ENCODE assay signal across 21 cellular contexts in genomic region chr14:52063107-52063506, GRCh38. TPM values are rescaled to one million over a fixed set of nuclear protein-coding genes. Genes with fewer than 3 reads are reported as not detected.
A peak's percentile ranks its signal among the peaks of the same experiment; 100 is the strongest.
DNase-seq lines count a peak whose midpoint lies in the region; ATAC-seq and TF ChIP-seq lines count a peak whose summit lies in the region.
"Had no signal": no experiment of that assay in that cellular context is flagged by ENCODE, and none has a peak within 500 bp of the region (broad histone marks: within the 10 kb centered on the region; RNA-seq: fewer than 3 reads in every experiment).

No MANE protein-coding gene starts in this region.

- H3K79me2 ChIP-seq in parathyroid adenoma: peaks cover 2% of the 10 kb centered on the region

- DNase-seq in adipocyte (ENCODE audit: low read depth): peak; percentile 40
- peak; percentile 54 for DNase-seq in left ventricle myocardium superior
- no peak for DNase-seq in activated naive CD4-positive, alpha-beta T cell treated with anti-CD3 and anti-CD28 coated beads for 36 hours
- no peak for DNase-seq in effector CD8-positive, alpha-beta T cell (lab: John Stamatoyannopoulos, UW)
- DNase-seq: activated CD4-positive, alpha-beta memory T cell treated with anti-CD3 and anti-CD28 coated beads for 36 hours; activated naive CD4-positive, alpha-beta T cell treated with anti-CD3 and anti-CD28 coated beads, Interleukin-2, amount 10 ng/mL, durations not matched to agents 7 days and 5 days; activated T-cell treated with anti-CD3 and anti-CD28 coated beads, Interleukin-2, amount 50 U/mL, for 1 hour; CD4-positive, alpha-beta T cell; DND-41; mammary epithelial cell; natural killer cell; NCI-H187 treated with DMSO at 0.1 percent for 48 hours; NCI-H446 treated with DMSO at 0.1 percent for 48 hours; RPMI8226 had no signal

- no peak overlapping the region for H3K4me3 Mint-ChIP-seq in activated naive CD4-positive, alpha-beta T cell treated with anti-CD3 and anti-CD28 coated beads for 36 hours
- H3K4me3 Mint-ChIP-seq: activated CD4-positive, alpha-beta memory T cell treated with anti-CD3 and anti-CD28 coated beads for 36 hours; activated naive CD4-positive, alpha-beta T cell treated with anti-CD3 and anti-CD28 coated beads, Interleukin-2, amount 10 ng/mL, durations not matched to agents 7 days and 5 days; CD4-positive, alpha-beta T cell; dendritic cell treated with granulocyte-macrophage colony-stimulating factor and Interleukin-4, amounts not matched to agents 40 ng/mL and 50 ng/mL, for 4 days; natural killer cell had no signal

- peaks cover 67% of the 10 kb centered on the region for H3K4me1 ChIP-seq in BLaER1
- peaks cover 76% of the 10 kb centered on the region for H3K4me1 ChIP-seq in adipocyte (ENCODE audit: control insufficient read depth, insufficient read depth, low read length)
- peaks cover 25% of the 10 kb centered on the region for H3K4me1 ChIP-seq in parathyroid adenoma

- H3K36me3 ChIP-seq in BLaER1 (peaks cover 69% of the 10 kb centered on the region), adipocyte (ENCODE audit: control insufficient read depth, insufficient read depth, low read length, severe bottlenecking) (peaks cover 23% of the 10 kb centered on the region), parathyroid adenoma (ENCODE audit: control insufficient read depth, insufficient read depth, low read length) (no peaks in the 10 kb centered on the region)
- H3K36me3 ChIP-seq: thoracic aorta had no signal

- CTCF ChIA-PET in activated naive CD4-positive, alpha-beta T cell treated with anti-CD3 and anti-CD28 coated beads for 36 hours (lab: Charles Lee): interaction anchor here (1.3 kb wide), 1 partner anchor 8 kb away, joined by 3 read pairs; no protein-coding TSS in a partner anchor

- H3K36me3 Mint-ChIP-seq in activated naive CD4-positive, alpha-beta T cell treated with anti-CD3 and anti-CD28 coated beads for 36 hours (ENCODE audit: low read depth): no peaks in the 10 kb centered on the region
- H3K36me3 Mint-ChIP-seq: activated CD4-positive, alpha-beta memory T cell treated with anti-CD3 and anti-CD28 coated beads for 36 hours; natural killer cell had no signal

- ATAC-seq in left ventricle myocardium superior: peak; percentile 70
- ATAC-seq in GM18907 (IDR thresholded peaks at IDR 0.05; ENCODE audit: unreplicated experiment): no peak
- ATAC-seq in GM18868 (IDR thresholded peaks at IDR 0.05; ENCODE audit: unreplicated experiment): no peak
- ATAC-seq: natural killer cell had no signal

- intact Hi-C loops in left ventricle myocardium superior (cut with micrococcal nuclease): loop anchor here (5.0 kb wide), 1 partner anchor 51 kb away; no protein-coding TSS in a partner anchor
- intact Hi-C loops in activated naive CD4-positive, alpha-beta T cell treated with anti-CD3 and anti-CD28 coated beads for 36 hours (cut with micrococcal nuclease): no loop called here

- no peak overlapping the region for H3K27ac Mint-ChIP-seq in activated naive CD4-positive, alpha-beta T cell treated with anti-CD3 and anti-CD28 coated beads for 36 hours
- H3K27ac Mint-ChIP-seq: activated CD4-positive, alpha-beta memory T cell treated with anti-CD3 and anti-CD28 coated beads for 36 hours; activated naive CD4-positive, alpha-beta T cell treated with anti-CD3 and anti-CD28 coated beads, Interleukin-2, amount 10 ng/mL, durations not matched to agents 7 days and 5 days; CD4-positive, alpha-beta T cell; dendritic cell treated with granulocyte-macrophage colony-stimulating factor and Interleukin-4, amounts not matched to agents 40 ng/mL and 50 ng/mL, for 4 days; natural killer cell; progenitor cell of endocrine pancreas had no signal

- no peak for TF ChIP-seq CTCF in parathyroid adenoma (IDR thresholded peaks at IDR 0.05)

- H3K27me3 Mint-ChIP-seq in activated naive CD4-positive, alpha-beta T cell treated with anti-CD3 and anti-CD28 coated beads for 36 hours (ENCODE audit: low read depth): peaks cover 30% of the 10 kb centered on the region

- H3K27ac ChIP-seq in BLaER1 (no peak overlapping the region), parathyroid adenoma (no peak overlapping the region)
- H3K27ac ChIP-seq: thoracic aorta had no signal

- peaks cover 7% of the 10 kb centered on the region for H3K4me1 Mint-ChIP-seq in activated naive CD4-positive, alpha-beta T cell treated with anti-CD3 and anti-CD28 coated beads for 36 hours (ENCODE audit: low read depth)

- H3K27me3 ChIP-seq in BLaER1: no peaks in the 10 kb centered on the region
- no peaks in the 10 kb centered on the region for H3K27me3 ChIP-seq in adipocyte (replicated peaks; ENCODE audit: control insufficient read depth, insufficient read depth, low read length)
- H3K27me3 ChIP-seq in parathyroid adenoma (ENCODE audit: control insufficient read depth, insufficient read depth, low read length): no peaks in the 10 kb centered on the region

- H3K4me3 ChIP-seq in BLaER1 (no peak overlapping the region), adipocyte (ENCODE audit: low read length) (peak overlapping the region; percentile 37), parathyroid adenoma (ENCODE audit: low read depth, low read length) (no peak overlapping the region)
- H3K4me3 ChIP-seq: thoracic aorta had no signal

- H3K4me2 ChIP-seq in BLaER1: peak overlapping the region; percentile 71
- H3K4me2 ChIP-seq in parathyroid adenoma (ENCODE audit: low read length): peak overlapping the region; percentile 27

- no peaks in the 10 kb centered on the region for H3K9me3 Mint-ChIP-seq in activated naive CD4-positive, alpha-beta T cell treated with anti-CD3 and anti-CD28 coated beads for 36 hours
- H3K9me3 Mint-ChIP-seq: activated CD4-positive, alpha-beta memory T cell treated with anti-CD3 and anti-CD28 coated beads for 36 hours; activated naive CD4-positive, alpha-beta T cell treated with anti-CD3 and anti-CD28 coated beads, Interleukin-2, amount 10 ng/mL, durations not matched to agents 7 days and 5 days; CD4-positive, alpha-beta T cell; dendritic cell treated with granulocyte-macrophage colony-stimulating factor and Interleukin-4, amounts not matched to agents 40 ng/mL and 50 ng/mL, for 4 days; natural killer cell had no signal

- no peak overlapping the region for H2AFZ ChIP-seq in parathyroid adenoma

- H4K20me1 ChIP-seq in BLaER1: 0 out of 2 replicates have a peak, but pooled peaks cover 26% of the 10 kb centered on the region

- H3K9me3 ChIP-seq in BLaER1 (no peaks in the 10 kb centered on the region), adipocyte (ENCODE audit: control insufficient read depth, low read length) (no peaks in the 10 kb centered on the region), parathyroid adenoma (ENCODE audit: control insufficient read depth, low read length) (no peaks in the 10 kb centered on the region)
- H3K9me3 ChIP-seq: thoracic aorta had no signal

- H3K9ac ChIP-seq in BLaER1: peak overlapping the region; percentile 40; the same call in 1 of the 2 replicates
- peak overlapping the region; percentile 27 for H3K9ac ChIP-seq in adipocyte (ENCODE audit: low read length)
- H3K9ac ChIP-seq in parathyroid adenoma: no peak overlapping the region

RNA-seq across cellular contexts. Expression of gene NID2, which starts 5.8 kb away (rescaled TPM):
- 41.3 TPM for total RNA-seq in left ventricle myocardium superior
- total RNA-seq in activated naive CD4-positive, alpha-beta T cell treated with anti-CD3 and anti-CD28 coated beads for 36 hours: not detected
- total RNA-seq: activated CD4-positive, alpha-beta memory T cell treated with anti-CD3 and anti-CD28 coated beads for 36 hours had no signal

Comparison
In these comparisons a context has a peak if more than half of its experiments do, and no peak if none do; other contexts are left out.
1. DNase-seq: peak in adipocyte (single experiment) and left ventricle myocardium superior (single experiment); none in activated naive CD4-positive, alpha-beta T cell treated with anti-CD3 and anti-CD28 coated beads for 36 hours (single experiment) and effector CD8-positive, alpha-beta T cell (single experiment).
2. RNA of gene NID2, which starts 5.8 kb away (total RNA-seq): 41.3 TPM in left ventricle myocardium superior (single experiment); not detected in activated naive CD4-positive, alpha-beta T cell treated with anti-CD3 and anti-CD28 coated beads for 36 hours; every median in the first group is over 10 times any median in the second.